In the genomic region with DNA sequence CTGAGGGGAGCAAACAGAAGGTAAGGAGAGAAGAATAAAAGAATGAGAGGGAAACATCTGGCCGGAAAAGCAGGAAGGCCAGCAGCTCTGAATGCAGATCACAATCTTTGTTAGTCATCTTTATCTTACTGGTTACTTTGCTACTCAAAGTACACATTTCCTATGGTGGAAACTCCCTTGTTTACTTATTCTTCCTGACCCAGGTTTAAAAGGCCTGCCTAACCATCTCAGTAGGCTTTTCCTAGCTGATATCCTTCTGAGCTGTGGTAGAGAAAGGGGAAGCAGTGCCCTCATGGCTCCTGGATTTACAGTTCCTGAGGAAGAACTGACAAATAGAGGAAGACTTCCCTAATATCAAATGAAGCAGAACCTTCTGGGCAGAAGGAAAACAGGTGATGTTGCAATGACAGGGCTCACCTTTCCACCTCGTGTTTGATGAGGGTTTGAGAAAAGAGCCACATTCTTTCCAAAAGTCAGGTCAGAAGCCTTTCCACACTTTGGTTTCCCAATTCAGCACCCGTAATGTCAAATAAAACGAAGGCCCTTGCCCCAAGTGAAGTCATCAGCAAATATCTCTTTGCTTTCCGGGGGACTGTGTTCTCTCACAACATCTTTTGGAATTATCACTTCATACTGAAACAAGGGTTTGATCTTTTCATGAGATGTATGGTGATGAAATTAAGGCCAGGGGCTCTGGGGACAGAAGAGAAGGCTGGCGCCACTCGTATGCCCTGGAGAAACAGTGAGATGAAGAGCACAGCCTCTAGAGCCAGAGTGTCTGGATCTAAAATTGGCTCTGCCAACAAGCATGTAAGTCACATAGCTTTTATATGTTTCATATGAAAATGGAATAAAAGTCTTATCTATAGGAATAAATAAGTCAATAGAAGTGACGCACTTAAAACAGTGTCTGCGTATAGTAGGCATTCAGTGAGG, we compare ENCODE assay signal across 1 cellular context.
TF ChIP-seq lines count a peak whose summit lies in the region.

No MANE protein-coding gene starts in this region.

TF ChIP-seq in HepG2, 621 proteins besides CTCF, POLR2A, EP300 and RAD21 (continued from another document and continues in another):
- TF ChIP-seq, protein P1, sequence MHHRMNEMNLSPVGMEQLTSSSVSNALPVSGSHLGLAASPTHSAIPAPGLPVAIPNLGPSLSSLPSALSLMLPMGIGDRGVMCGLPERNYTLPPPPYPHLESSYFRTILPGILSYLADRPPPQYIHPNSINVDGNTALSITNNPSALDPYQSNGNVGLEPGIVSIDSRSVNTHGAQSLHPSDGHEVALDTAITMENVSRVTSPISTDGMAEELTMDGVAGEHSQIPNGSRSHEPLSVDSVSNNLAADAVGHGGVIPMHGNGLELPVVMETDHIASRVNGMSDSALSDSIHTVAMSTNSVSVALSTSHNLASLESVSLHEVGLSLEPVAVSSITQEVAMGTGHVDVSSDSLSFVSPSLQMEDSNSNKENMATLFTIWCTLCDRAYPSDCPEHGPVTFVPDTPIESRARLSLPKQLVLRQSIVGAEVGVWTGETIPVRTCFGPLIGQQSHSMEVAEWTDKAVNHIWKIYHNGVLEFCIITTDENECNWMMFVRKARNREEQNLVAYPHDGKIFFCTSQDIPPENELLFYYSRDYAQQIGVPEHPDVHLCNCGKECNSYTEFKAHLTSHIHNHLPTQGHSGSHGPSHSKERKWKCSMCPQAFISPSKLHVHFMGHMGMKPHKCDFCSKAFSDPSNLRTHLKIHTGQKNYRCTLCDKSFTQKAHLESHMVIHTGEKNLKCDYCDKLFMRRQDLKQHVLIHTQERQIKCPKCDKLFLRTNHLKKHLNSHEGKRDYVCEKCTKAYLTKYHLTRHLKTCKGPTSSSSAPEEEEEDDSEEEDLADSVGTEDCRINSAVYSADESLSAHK (CRISPR knock-in tag; IDR thresholded peaks at IDR 0.05; ENCODE audit: borderline replicate concordance): no peak; the same call in 1 of the 2 replicates
- TF ChIP-seq PHF20 (CRISPR knock-in tag; IDR thresholded peaks at IDR 0.05): no peak; the same call in 1 of the 2 replicates
- TF ChIP-seq, protein P2, sequence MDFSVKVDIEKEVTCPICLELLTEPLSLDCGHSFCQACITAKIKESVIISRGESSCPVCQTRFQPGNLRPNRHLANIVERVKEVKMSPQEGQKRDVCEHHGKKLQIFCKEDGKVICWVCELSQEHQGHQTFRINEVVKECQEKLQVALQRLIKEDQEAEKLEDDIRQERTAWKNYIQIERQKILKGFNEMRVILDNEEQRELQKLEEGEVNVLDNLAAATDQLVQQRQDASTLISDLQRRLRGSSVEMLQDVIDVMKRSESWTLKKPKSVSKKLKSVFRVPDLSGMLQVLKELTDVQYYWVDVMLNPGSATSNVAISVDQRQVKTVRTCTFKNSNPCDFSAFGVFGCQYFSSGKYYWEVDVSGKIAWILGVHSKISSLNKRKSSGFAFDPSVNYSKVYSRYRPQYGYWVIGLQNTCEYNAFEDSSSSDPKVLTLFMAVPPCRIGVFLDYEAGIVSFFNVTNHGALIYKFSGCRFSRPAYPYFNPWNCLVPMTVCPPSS (IDR thresholded peaks at IDR 0.05): no peak
- TF ChIP-seq, protein P3, sequence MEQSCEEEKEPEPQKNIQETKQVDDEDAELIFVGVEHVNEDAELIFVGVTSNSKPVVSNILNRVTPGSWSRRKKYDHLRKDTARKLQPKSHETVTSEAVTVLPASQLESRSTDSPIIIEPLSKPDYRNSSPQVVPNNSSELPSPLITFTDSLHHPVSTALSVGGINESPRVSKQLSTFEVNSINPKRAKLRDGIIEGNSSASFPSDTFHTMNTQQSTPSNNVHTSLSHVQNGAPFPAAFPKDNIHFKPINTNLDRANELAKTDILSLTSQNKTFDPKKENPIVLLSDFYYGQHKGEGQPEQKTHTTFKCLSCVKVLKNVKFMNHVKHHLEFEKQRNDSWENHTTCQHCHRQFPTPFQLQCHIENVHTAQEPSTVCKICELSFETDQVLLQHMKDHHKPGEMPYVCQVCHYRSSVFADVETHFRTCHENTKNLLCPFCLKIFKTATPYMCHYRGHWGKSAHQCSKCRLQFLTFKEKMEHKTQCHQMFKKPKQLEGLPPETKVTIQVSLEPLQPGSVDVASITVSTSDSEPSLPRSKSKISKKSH (CRISPR knock-in tag; IDR thresholded peaks at IDR 0.05; ENCODE audit: borderline replicate concordance): no peak
- TF ChIP-seq TMF1 (CRISPR knock-in tag; IDR thresholded peaks at IDR 0.05; ENCODE audit: low read depth): no peak
- TF ChIP-seq, protein P4, sequence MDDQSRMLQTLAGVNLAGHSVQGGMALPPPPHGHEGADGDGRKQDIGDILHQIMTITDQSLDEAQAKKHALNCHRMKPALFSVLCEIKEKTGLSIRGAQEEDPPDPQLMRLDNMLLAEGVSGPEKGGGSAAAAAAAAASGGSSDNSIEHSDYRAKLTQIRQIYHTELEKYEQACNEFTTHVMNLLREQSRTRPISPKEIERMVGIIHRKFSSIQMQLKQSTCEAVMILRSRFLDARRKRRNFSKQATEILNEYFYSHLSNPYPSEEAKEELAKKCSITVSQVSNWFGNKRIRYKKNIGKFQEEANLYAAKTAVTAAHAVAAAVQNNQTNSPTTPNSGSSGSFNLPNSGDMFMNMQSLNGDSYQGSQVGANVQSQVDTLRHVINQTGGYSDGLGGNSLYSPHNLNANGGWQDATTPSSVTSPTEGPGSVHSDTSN (CRISPR knock-in tag; IDR thresholded peaks at IDR 0.05; ENCODE audit: borderline replicate concordance): no peak
- peak; percentile 95; the same call in 1 of the 2 replicates for TF ChIP-seq ZSCAN29 (CRISPR knock-in tag; conservative IDR thresholded peaks at IDR 0.05)
- TF ChIP-seq ZNF672 (CRISPR knock-in tag; IDR thresholded peaks at IDR 0.05): no peak
- TF ChIP-seq, protein P5, sequence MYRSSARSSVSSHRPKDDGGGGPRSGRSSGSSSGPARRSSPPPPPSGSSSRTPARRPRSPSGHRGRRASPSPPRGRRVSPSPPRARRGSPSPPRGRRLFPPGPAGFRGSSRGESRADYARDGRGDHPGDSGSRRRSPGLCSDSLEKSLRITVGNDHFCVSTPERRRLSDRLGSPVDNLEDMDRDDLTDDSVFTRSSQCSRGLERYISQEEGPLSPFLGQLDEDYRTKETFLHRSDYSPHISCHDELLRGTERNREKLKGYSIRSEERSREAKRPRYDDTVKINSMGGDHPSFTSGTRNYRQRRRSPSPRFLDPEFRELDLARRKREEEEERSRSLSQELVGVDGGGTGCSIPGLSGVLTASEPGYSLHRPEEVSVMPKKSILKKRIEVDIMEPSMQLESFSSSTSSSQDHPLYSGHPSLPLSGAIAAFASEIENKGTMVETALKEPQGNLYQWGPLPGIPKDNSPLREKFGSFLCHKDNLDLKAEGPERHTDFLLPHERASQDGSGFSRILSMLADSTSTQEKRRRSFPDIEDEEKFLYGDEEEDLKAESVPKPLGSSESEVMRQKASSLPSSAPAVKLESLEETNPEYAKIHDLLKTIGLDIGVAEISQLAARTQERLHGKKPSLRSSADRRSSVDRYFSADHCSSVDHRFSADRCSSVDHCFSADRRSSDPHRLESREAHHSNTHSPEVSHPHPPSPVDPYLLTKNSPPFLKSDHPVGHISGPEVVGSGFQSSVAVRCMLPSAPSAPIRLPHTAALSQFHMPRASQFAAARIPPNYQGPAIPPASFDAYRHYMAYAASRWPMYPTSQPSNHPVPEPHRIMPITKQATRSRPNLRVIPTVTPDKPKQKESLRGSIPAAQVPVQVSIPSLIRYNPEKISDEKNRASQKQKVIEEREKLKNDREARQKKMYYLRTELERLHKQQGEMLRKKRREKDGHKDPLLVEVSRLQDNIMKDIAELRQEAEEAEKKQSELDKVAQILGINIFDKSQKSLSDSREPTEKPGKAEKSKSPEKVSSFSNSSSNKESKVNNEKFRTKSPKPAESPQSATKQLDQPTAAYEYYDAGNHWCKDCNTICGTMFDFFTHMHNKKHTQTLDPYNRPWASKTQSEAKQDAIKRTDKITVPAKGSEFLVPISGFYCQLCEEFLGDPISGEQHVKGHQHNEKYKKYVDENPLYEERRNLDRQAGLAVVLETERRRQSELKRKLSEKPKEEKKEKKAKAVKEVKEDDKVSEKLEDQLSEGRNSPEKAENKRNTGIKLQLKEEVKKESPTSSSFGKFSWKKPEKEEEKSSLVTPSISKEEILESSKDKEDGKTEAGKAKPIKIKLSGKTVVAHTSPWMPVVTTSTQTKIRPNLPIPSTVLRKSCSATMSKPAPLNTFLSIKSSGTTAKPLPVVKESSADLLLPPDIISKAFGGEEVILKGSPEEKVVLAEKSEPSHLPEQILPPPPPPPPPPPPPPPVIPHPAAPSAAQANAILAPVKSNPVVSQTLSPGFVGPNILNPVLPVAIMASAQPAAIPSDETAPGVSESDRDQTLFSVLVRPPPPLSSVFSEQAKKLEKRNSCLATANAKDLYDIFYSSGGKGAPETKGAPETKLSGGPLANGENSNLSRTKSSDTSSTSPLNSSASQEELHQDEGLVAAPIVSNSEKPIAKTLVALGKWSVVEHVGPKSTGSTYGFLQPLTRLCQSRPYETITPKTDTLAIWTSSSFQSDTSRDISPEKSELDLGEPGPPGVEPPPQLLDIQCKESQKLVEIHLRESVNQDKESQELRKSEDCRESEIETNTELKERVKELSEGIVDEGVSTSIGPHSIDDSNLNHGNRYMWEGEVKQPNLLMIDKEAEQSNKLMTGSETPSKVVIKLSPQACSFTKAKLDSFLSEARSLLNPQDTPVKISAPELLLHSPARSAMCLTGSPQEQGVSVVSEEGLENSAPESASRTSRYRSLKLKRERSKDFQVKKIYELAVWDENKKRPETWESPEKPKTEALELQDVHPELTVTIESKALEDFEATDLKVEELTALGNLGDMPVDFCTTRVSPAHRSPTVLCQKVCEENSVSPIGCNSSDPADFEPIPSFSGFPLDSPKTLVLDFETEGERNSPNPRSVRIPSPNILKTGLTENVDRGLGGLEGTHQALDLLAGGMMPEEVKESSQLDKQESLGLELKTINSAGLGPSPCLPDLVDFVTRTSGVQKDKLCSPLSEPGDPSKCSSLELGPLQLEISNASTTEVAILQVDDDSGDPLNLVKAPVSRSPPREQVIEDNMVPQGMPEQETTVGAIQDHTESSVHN (CRISPR knock-in tag; IDR thresholded peaks at IDR 0.05): no peak
- no peak for TF ChIP-seq ZIK1 (CRISPR knock-in tag; IDR thresholded peaks at IDR 0.05; ENCODE audit: borderline replicate concordance, low read depth)
- TF ChIP-seq ZFP36 (IDR thresholded peaks at IDR 0.05; ENCODE audit: borderline replicate concordance, low read depth, low read length, partially characterized antibody): no peak
- TF ChIP-seq ZNF83 (CRISPR knock-in tag; IDR thresholded peaks at IDR 0.05; ENCODE audit: borderline replicate concordance): no peak
- no peak for TF ChIP-seq NFE2L1 (CRISPR knock-in tag; IDR thresholded peaks at IDR 0.05; ENCODE audit: borderline replicate concordance)
- TF ChIP-seq ZNF7 (CRISPR knock-in tag; IDR thresholded peaks at IDR 0.05): no peak
- TF ChIP-seq RORA (CRISPR knock-in tag; IDR thresholded peaks at IDR 0.05): no peak
- TF ChIP-seq, protein P6, sequence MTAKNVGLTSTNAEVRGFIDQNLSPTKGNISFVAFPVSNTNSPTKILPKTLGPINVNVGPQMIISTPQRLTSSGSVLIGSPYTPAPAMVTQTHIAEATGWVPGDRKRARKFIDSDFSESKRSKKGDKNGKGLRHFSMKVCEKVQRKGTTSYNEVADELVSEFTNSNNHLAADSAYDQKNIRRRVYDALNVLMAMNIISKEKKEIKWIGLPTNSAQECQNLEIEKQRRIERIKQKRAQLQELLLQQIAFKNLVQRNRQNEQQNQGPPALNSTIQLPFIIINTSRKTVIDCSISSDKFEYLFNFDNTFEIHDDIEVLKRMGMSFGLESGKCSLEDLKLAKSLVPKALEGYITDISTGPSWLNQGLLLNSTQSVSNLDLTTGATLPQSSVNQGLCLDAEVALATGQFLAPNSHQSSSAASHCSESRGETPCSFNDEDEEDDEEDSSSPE (CRISPR knock-in tag; IDR thresholded peaks at IDR 0.05): 0 out of 2 replicates have a peak, but pooled peaks have one; percentile 12
- peak; percentile 78; the same call in 1 of the 2 replicates for TF ChIP-seq ZSCAN31 (CRISPR knock-in tag; IDR thresholded peaks at IDR 0.05; ENCODE audit: low read depth)
- 0 out of 2 replicates have a peak, but pooled peaks have one; percentile 42 for TF ChIP-seq NFYC (CRISPR knock-in tag; IDR thresholded peaks at IDR 0.05)
- TF ChIP-seq ZNF879 (CRISPR knock-in tag; IDR thresholded peaks at IDR 0.05): no peak
- TF ChIP-seq ZNF780A (CRISPR knock-in tag; IDR thresholded peaks at IDR 0.05): peak; percentile 62; the same call in 1 of the 2 replicates
- no peak for TF ChIP-seq SOX6 (IDR thresholded peaks at IDR 0.05)
- peak; percentile 94 for TF ChIP-seq SOX6 (CRISPR knock-in tag; IDR thresholded peaks at IDR 0.05)
- TF ChIP-seq ZNF619 (CRISPR knock-in tag; IDR thresholded peaks at IDR 0.05): no peak; the same call in 1 of the 2 replicates
- TF ChIP-seq, protein P7, sequence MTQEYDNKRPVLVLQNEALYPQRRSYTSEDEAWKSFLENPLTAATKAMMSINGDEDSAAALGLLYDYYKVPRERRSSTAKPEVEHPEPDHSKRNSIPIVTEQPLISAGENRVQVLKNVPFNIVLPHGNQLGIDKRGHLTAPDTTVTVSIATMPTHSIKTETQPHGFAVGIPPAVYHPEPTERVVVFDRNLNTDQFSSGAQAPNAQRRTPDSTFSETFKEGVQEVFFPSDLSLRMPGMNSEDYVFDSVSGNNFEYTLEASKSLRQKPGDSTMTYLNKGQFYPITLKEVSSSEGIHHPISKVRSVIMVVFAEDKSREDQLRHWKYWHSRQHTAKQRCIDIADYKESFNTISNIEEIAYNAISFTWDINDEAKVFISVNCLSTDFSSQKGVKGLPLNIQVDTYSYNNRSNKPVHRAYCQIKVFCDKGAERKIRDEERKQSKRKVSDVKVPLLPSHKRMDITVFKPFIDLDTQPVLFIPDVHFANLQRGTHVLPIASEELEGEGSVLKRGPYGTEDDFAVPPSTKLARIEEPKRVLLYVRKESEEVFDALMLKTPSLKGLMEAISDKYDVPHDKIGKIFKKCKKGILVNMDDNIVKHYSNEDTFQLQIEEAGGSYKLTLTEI (CRISPR knock-in tag; conservative IDR thresholded peaks at IDR 0.05): no peak
- no peak; the same call in 1 of the 2 replicates for TF ChIP-seq ELF1 (CRISPR knock-in tag; IDR thresholded peaks at IDR 0.05)
- TF ChIP-seq SCMH1 (CRISPR knock-in tag; IDR thresholded peaks at IDR 0.05; ENCODE audit: borderline replicate concordance): no peak
- no peak for TF ChIP-seq ZNF235 (CRISPR knock-in tag; IDR thresholded peaks at IDR 0.05; ENCODE audit: borderline replicate concordance)
- TF ChIP-seq ZC3H4 (CRISPR knock-in tag; IDR thresholded peaks at IDR 0.05; ENCODE audit: borderline replicate concordance): no peak
- TF ChIP-seq, protein P8, sequence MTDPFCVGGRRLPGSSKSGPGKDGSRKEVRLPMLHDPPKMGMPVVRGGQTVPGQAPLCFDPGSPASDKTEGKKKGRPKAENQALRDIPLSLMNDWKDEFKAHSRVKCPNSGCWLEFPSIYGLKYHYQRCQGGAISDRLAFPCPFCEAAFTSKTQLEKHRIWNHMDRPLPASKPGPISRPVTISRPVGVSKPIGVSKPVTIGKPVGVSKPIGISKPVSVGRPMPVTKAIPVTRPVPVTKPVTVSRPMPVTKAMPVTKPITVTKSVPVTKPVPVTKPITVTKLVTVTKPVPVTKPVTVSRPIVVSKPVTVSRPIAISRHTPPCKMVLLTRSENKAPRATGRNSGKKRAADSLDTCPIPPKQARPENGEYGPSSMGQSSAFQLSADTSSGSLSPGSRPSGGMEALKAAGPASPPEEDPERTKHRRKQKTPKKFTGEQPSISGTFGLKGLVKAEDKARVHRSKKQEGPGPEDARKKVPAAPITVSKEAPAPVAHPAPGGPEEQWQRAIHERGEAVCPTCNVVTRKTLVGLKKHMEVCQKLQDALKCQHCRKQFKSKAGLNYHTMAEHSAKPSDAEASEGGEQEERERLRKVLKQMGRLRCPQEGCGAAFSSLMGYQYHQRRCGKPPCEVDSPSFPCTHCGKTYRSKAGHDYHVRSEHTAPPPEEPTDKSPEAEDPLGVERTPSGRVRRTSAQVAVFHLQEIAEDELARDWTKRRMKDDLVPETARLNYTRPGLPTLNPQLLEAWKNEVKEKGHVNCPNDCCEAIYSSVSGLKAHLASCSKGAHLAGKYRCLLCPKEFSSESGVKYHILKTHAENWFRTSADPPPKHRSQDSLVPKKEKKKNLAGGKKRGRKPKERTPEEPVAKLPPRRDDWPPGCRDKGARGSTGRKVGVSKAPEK (CRISPR knock-in tag; IDR thresholded peaks at IDR 0.05; ENCODE audit: borderline replicate concordance): no peak
- no peak for TF ChIP-seq MAFG (CRISPR knock-in tag; IDR thresholded peaks at IDR 0.05)
